Comparison of ENCODE assay signal across 28 cellular contexts in the genomic region with DNA sequence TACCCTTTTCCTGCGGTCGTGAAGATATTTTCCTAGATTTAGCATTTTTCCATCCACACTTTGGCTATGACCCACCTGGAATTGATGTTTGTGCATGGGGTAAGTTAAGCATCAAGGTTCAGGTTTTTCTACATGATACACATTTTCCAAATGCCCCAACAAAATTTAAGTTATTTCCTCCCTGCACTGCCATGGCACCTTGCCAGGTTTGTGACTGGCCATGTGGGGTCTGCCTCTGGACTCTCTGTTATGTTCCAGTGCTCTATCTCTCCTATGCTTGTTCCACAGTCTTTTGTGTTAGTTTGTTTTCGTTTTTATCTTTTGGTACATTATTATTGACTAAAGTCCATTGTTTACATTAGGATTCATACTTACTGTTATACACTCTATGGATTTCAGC.
"Had no signal": no experiment of that assay in that cellular context is flagged by ENCODE, and none has a peak within 500 bp of the region (broad histone marks: within the 10 kb centered on the region; RNA-seq: fewer than 3 reads in every experiment).

No MANE protein-coding gene starts in this region.

- H3K27ac ChIP-seq: heart left ventricle, left lung, lower lobe of right lung, pancreas, prostate gland, sigmoid colon, spleen, tibial nerve had no signal

- H3K27ac Mint-ChIP-seq: immature natural killer cell; naive thymus-derived CD4-positive, alpha-beta T cell; natural killer cell treated with Interleukin-12 subunit alpha and Interleukin-12 subunit beta and Interleukin-15 and Interleukin-18, amount 100 ng/mL, for 72 hours; stimulated activated effector memory CD8-positive, alpha-beta T cell treated with anti-CD3 and anti-CD28 coated beads, Interleukin-12 subunit alpha, Interleukin-12 subunit beta, amount 100 ng/mL, for 72 hours; stimulated activated naive CD8-positive, alpha-beta T cell treated with anti-CD3 and anti-CD28 coated beads, Interleukin-15, amount 100 ng/mL, for 72 hours; type B pancreatic cell had no signal

- H3K9me3 Mint-ChIP-seq: immature natural killer cell; naive thymus-derived CD4-positive, alpha-beta T cell; natural killer cell treated with Interleukin-12 subunit alpha and Interleukin-12 subunit beta and Interleukin-15 and Interleukin-18, amount 100 ng/mL, for 72 hours; stimulated activated effector memory CD8-positive, alpha-beta T cell treated with anti-CD3 and anti-CD28 coated beads, Interleukin-12 subunit alpha, Interleukin-12 subunit beta, amount 100 ng/mL, for 72 hours; stimulated activated naive CD8-positive, alpha-beta T cell treated with anti-CD3 and anti-CD28 coated beads, Interleukin-15, amount 100 ng/mL, for 72 hours; type B pancreatic cell had no signal

- H3K27me3 Mint-ChIP-seq: stimulated activated naive CD8-positive, alpha-beta T cell treated with anti-CD3 and anti-CD28 coated beads, Interleukin-15, amount 100 ng/mL, for 72 hours had no signal

- H3K4me1 ChIP-seq: heart left ventricle, left lung, lower lobe of right lung, pancreas, prostate gland, sigmoid colon, spleen, tibial nerve had no signal

- H3K4me3 Mint-ChIP-seq: immature natural killer cell; naive thymus-derived CD4-positive, alpha-beta T cell; natural killer cell treated with Interleukin-12 subunit alpha and Interleukin-12 subunit beta and Interleukin-15 and Interleukin-18, amount 100 ng/mL, for 72 hours; stimulated activated effector memory CD8-positive, alpha-beta T cell treated with anti-CD3 and anti-CD28 coated beads, Interleukin-12 subunit alpha, Interleukin-12 subunit beta, amount 100 ng/mL, for 72 hours; stimulated activated naive CD8-positive, alpha-beta T cell treated with anti-CD3 and anti-CD28 coated beads, Interleukin-15, amount 100 ng/mL, for 72 hours; type B pancreatic cell had no signal

- H3K4me3 ChIP-seq: heart left ventricle, left lung, lower lobe of right lung, mucosa of descending colon, pancreas, prostate gland, sigmoid colon, spleen, tibial nerve had no signal

- H3K36me3 ChIP-seq: heart left ventricle, left lung, lower lobe of right lung, pancreas, prostate gland, sigmoid colon, spleen, tibial nerve had no signal

- ATAC-seq: heart left ventricle; left colon; left lung; lower lobe of right lung; mucosa of descending colon; naive thymus-derived CD4-positive, alpha-beta T cell; natural killer cell treated with Interleukin-12 subunit alpha and Interleukin-12 subunit beta and Interleukin-15 and Interleukin-18, amount 100 ng/mL, for 72 hours; pancreas; right cardiac atrium; stimulated activated effector memory CD8-positive, alpha-beta T cell treated with anti-CD3 and anti-CD28 coated beads, Interleukin-12 subunit alpha, Interleukin-12 subunit beta, amount 100 ng/mL, for 72 hours; stimulated activated naive CD8-positive, alpha-beta T cell treated with anti-CD3 and anti-CD28 coated beads, Interleukin-15, amount 100 ng/mL, for 72 hours had no signal

- H3K36me3 Mint-ChIP-seq: immature natural killer cell; naive thymus-derived CD4-positive, alpha-beta T cell; natural killer cell treated with Interleukin-12 subunit alpha and Interleukin-12 subunit beta and Interleukin-15 and Interleukin-18, amount 100 ng/mL, for 72 hours; stimulated activated effector memory CD8-positive, alpha-beta T cell treated with anti-CD3 and anti-CD28 coated beads, Interleukin-12 subunit alpha, Interleukin-12 subunit beta, amount 100 ng/mL, for 72 hours; type B pancreatic cell had no signal

- H3K9me3 ChIP-seq: left lung, lower lobe of right lung, mucosa of descending colon, pancreas, prostate gland, sigmoid colon, spleen had no signal

- H3K4me1 Mint-ChIP-seq: immature natural killer cell; stimulated activated effector memory CD8-positive, alpha-beta T cell treated with anti-CD3 and anti-CD28 coated beads, Interleukin-12 subunit alpha, Interleukin-12 subunit beta, amount 100 ng/mL, for 72 hours; stimulated activated naive CD8-positive, alpha-beta T cell treated with anti-CD3 and anti-CD28 coated beads, Interleukin-15, amount 100 ng/mL, for 72 hours had no signal

- DNase-seq: heart left ventricle; hypothalamus; immature natural killer cell; kidney; left colon; left lung; lower lobe of right lung; midbrain; mucosa of descending colon; naive thymus-derived CD4-positive, alpha-beta T cell; pancreas; posterior cingulate gyrus; retina; right cardiac atrium; sigmoid colon; small intestine; spleen; stimulated activated CD4-positive, alpha-beta T cell treated with anti-CD3 and anti-CD28 coated beads, Interleukin-4, amount 100 ng/mL, for 24 hours; stimulated activated naive CD4-positive, alpha-beta T cell treated with Interleukin-2 at 50 U/mL for 16 hours; stimulated activated naive CD8-positive, alpha-beta T cell treated with anti-CD3 and anti-CD28 coated beads, Interleukin-15, amount 100 ng/mL, for 72 hours; substantia nigra had no signal

- FAIRE-seq: islet of Langerhans, kidney, pancreas, small intestine, urothelium cell line had no signal

- H3K27me3 ChIP-seq: left lung, sigmoid colon, tibial nerve had no signal
